16 cellular contexts compared by ENCODE assay signal in the genomic region with DNA sequence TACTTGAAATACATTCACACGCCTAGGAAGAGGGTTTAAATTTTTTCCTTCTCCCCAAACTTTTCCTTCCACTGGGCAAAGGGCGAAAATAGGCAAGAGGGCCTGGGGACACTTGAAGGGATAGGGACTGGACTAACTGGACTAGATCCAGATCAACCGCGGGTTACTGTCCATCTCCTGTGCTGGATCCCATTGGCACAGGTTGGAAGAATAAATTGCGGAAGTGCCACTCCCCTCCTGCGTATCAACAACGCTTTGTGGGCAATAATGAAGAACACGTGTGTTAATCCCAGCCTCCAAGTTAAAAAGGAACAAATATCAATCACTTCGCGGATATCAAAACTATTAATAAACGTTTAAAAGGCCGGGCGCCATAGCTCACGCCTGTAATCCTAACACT. TPM values are rescaled to one million over a fixed set of nuclear protein-coding genes. Genes with fewer than 3 reads are reported as not detected.
DNase-seq lines count a peak whose midpoint lies in the region; ATAC-seq, FAIRE-seq and TF ChIP-seq lines count a peak whose summit lies in the region.
"Had no signal": no experiment of that assay in that cellular context is flagged by ENCODE, and none has a peak within 500 bp of the region (broad histone marks: within the 10 kb centered on the region; RNA-seq: fewer than 3 reads in every experiment).

No MANE protein-coding gene starts in this region.

- H3K36me3 ChIP-seq in HUES64 (ENCODE audit: insufficient read depth, low read length) (peaks cover 14% of the 10 kb centered on the region), astrocyte (ENCODE audit: insufficient read depth, low read length) (no peaks in the 10 kb centered on the region), right lobe of liver (peaks cover 0 to 16% (median 0%) of the 10 kb centered on the region in 4 donors), tibial artery (peaks cover 6 to 10% (median 8%) of the 10 kb centered on the region in 3 donors)

- no peak overlapping the region for H3K4me2 ChIP-seq in astrocyte (ENCODE audit: low read length)

- no peak for DNase-seq in astrocyte (ENCODE audit: low read depth)
- peak in 1 of 3 donors; percentile 58 for DNase-seq in right lobe of liver
- DNase-seq in tibial artery = no peak
- no peak for DNase-seq in ACHN
- DNase-seq: HCEC 1CT; hippocampal formation; NCI-H187; NCI-H526 treated with DMSO at 0.1 percent for 48 hours; stimulated activated CD4-positive, alpha-beta T cell treated with anti-CD3 and anti-CD28 coated beads, Interleukin-4, amount 100 ng/mL, for 4 hours; stimulated activated naive CD4-positive, alpha-beta T cell treated with Interleukin-2 at 50 U/mL for 16 hours had no signal

- peaks cover 4% of the 10 kb centered on the region for H4K20me1 ChIP-seq in astrocyte (ENCODE audit: insufficient read depth, low read length)

- H3K4me1 ChIP-seq in HUES64 (ENCODE audit: insufficient read depth, low read length) (peaks cover 35% of the 10 kb centered on the region), astrocyte (ENCODE audit: insufficient read depth, low read length) (peaks cover 9% of the 10 kb centered on the region), right lobe of liver (peaks cover 0 to 25% (median 11%) of the 10 kb centered on the region in 4 donors), tibial artery (peaks cover 0 to 25% (median 14%) of the 10 kb centered on the region in 4 donors)

- no peak for TF ChIP-seq POLR2A in right lobe of liver (IDR thresholded peaks at IDR 0.05)

- H3K27me3 ChIP-seq in HUES64 (ENCODE audit: insufficient read depth, low read length) (peaks cover 21% of the 10 kb centered on the region; the same call in 1 of the 2 replicates), astrocyte (ENCODE audit: insufficient read depth, low read length) (no peaks in the 10 kb centered on the region), right lobe of liver (no peaks in the 10 kb centered on the region), tibial artery (no peaks in the 10 kb centered on the region)

- H3K27me3 Mint-ChIP-seq in astrocyte (ENCODE audit: low read depth, unreplicated experiment) = peaks cover 2% of the 10 kb centered on the region

- TF ChIP-seq CTCF in astrocyte (IDR thresholded peaks at IDR 0.05; ENCODE audit: insufficient read depth, low read depth, low read length) (no peak), right lobe of liver (IDR thresholded peaks at IDR 0.05) (no peak), tibial artery (IDR thresholded peaks at IDR 0.05) (no peak)

- intact Hi-C loops in right lobe of liver (cut with DNase I) (no loop called here), tibial artery (cut with DNase I; ENCODE audit: low total_unique reads) (loop anchor here (5.0 kb wide), 1 partner anchor 496 kb away; a partner anchor contains a TSS)

- peaks cover 2% of the 10 kb centered on the region for H3K9me3 Mint-ChIP-seq in astrocyte (ENCODE audit: unreplicated experiment)
- H3K9me3 Mint-ChIP-seq: activated naive CD4-positive, alpha-beta T cell treated with anti-CD3 and anti-CD28 coated beads for 36 hours had no signal

- no peak overlapping the region for H2AFZ ChIP-seq in astrocyte (ENCODE audit: low read depth, low read length)

- H3K4me3 ChIP-seq in HUES64 (ENCODE audit: low read length) = peak overlapping the region; percentile 90
- H3K4me3 ChIP-seq in astrocyte (ENCODE audit: insufficient read depth, low read depth, low read length) = no peak overlapping the region
- peak overlapping the region in 2 of 3 donors; percentile 79 to 85 for H3K4me3 ChIP-seq in right lobe of liver
- H3K4me3 ChIP-seq in tibial artery = peak overlapping the region in 1 of 2 donors; percentile 96

- no peaks in the 10 kb centered on the region for H3K9me3 ChIP-seq in HUES64 (ENCODE audit: insufficient read depth, low read depth, low read length)
- H3K9me3 ChIP-seq in astrocyte (ENCODE audit: insufficient read depth, low read depth, low read length) = no peaks in the 10 kb centered on the region
- H3K9me3 ChIP-seq in right lobe of liver = no peaks in the 10 kb centered on the region
- H3K9me3 ChIP-seq in tibial artery = no peaks in the 10 kb centered on the region

- in situ Hi-C loops in ACHN (cut with HindIII; ENCODE audit: low pct_ligation_motif_present, low pct_unique_long_range_greater_than_20kb, low sequenced_read_pairs) = no loop called here

- no peak for ATAC-seq in right lobe of liver
- no peak for ATAC-seq in HG03039 (IDR thresholded peaks at IDR 0.05; ENCODE audit: unreplicated experiment)
- ATAC-seq in HG03196 (IDR thresholded peaks at IDR 0.05; ENCODE audit: unreplicated experiment) = no peak

- 92% methylated on average over 13 of the region's 14 CpGs for WGBS in HUES64
- 60% methylated on average over 14 of the region's 14 CpGs for WGBS in right lobe of liver (ENCODE audit: insufficient coverage, low coverage, low lambda C conversion rate, missing lambda C conversion rate)

- peaks cover 3% of the 10 kb centered on the region for H3K36me3 Mint-ChIP-seq in astrocyte (ENCODE audit: low read depth, unreplicated experiment)

- no peak overlapping the region for H3K27ac Mint-ChIP-seq in astrocyte (ENCODE audit: unreplicated experiment)
- H3K27ac Mint-ChIP-seq: activated naive CD4-positive, alpha-beta T cell treated with anti-CD3 and anti-CD28 coated beads for 36 hours had no signal

- H3K27ac ChIP-seq in HUES64 (ENCODE audit: low read depth, low read length) (no peak overlapping the region), astrocyte (ENCODE audit: low read depth, low read length) (no peak overlapping the region), right lobe of liver (peak overlapping the region; percentile 80 to 94 (median 91)), tibial artery (peak overlapping the region; percentile 79 to 82)

- peak overlapping the region; percentile 40 for H3K4me3 Mint-ChIP-seq in astrocyte (ENCODE audit: unreplicated experiment)

- no peak for FAIRE-seq in astrocyte (lab: Jason Lieb, UNC)
- FAIRE-seq: bronchial epithelial cell, TTC549 had no signal

- H3K4me1 Mint-ChIP-seq in astrocyte (ENCODE audit: low read depth, unreplicated experiment) = no peaks in the 10 kb centered on the region

- H3K79me2 ChIP-seq in astrocyte (ENCODE audit: insufficient read depth, low read length) = peaks cover 8% of the 10 kb centered on the region

- H3K9ac ChIP-seq in HUES64 (ENCODE audit: low read depth, low read length) = no peak overlapping the region
- H3K9ac ChIP-seq in astrocyte (ENCODE audit: low read length) = no peak overlapping the region

RNA-seq across cellular contexts. Expression of a gene that starts 1.7 kb away (rescaled TPM):
- polyA plus RNA-seq in HUES64 (2013, experiment 1 of 2) = 18.4 TPM
- 16.7 TPM for polyA plus RNA-seq in HUES64 (2013, experiment 2 of 2)
- total RNA-seq in astrocyte = 3.2 and 3.7 TPM in 2 replicates
- 10 to 100 TPM; 18.5 to 37.4 (median 29.3) TPM for total RNA-seq in right lobe of liver

RNA-seq across cellular contexts. Expression of a gene that starts 60.0 kb away (rescaled TPM):
- 29.6 TPM for polyA plus RNA-seq in HUES64 (2013, experiment 1 of 2)
- polyA plus RNA-seq in HUES64 (2013, experiment 2 of 2) = 28.7 TPM
- total RNA-seq in astrocyte (26.2 and 35.2 TPM in 2 replicates), right lobe of liver (10 to 100 TPM in 2 of 6 experiments, 1 to 10 TPM in 4; 7.1 to 11.9 (median 9.4) TPM)

Comparison
In these comparisons a context has a peak if more than half of its experiments do, and no peak if none do; other contexts are left out.
1. H3K27ac ChIP-seq: peak in right lobe of liver (3 of 3) and tibial artery (2 of 2); none in HUES64 (single experiment) and astrocyte (single experiment).